ENCODE assay signal across 8 cellular contexts in the genomic region with DNA sequence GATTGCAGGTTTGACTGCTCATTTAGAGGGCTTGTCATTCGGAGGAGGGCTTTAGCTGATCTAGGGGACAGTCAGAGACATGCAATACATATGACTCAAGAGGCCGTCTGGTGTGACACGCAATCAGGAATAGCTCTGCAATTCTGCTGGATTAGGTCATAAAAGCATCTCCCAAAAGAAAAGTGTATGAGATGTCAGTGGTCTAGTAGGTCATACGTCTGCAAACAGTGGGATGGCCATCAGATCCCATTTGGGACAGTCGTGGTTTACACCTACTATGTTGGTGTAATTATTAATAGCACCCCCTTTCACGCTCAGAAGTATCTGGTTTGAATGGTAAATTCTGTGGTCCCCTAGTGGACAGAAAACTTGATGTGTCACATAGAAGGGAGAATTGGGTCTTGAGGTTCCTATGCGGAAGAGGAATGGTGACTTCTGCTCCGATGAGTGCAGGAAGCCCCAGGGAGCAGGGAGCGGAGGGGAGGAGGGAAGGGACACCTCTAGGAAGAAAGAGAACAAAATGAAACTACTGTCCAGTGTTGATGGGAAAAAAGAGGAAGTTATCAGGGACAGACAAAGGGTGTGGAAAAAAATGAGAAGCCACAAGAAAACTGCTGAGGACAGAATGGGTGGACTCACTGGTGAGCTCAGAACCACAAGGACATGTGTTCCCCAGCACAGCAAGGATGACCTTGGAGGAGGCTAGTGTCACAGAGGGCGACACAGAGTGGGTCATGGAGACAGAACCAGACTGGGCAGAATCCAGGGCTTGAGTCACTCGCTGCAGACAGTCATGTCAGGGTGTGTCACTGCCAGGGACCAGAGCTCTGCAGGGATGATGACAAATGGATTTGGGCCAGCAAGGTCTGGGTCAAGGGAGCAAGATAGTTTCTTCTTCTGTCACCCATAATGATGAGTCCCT. TPM values are rescaled to one million over a fixed set of nuclear protein-coding genes. Genes with fewer than 3 reads are reported as not detected.
DNase-seq lines count a peak whose midpoint lies in the region; ATAC-seq and TF ChIP-seq lines count a peak whose summit lies in the region.

No MANE protein-coding gene starts in this region.

- no peaks in the 10 kb centered on the region for H3K9me3 ChIP-seq in lower lobe of right lung

- no peak overlapping the region for H3K4me3 Mint-ChIP-seq in activated T-helper 17 cell treated with anti-CD3 and anti-CD28 coated beads, Interleukin-2, amount 50 U/mL, for 72 hours
- H3K4me3 Mint-ChIP-seq in mesothelial cell of epicardium: no peak overlapping the region

- TF ChIP-seq CTCF in AG10803 (conservative IDR thresholded peaks at IDR 0.05; ENCODE audit: low read length) (no peak), lower lobe of right lung (IDR thresholded peaks at IDR 0.05) (no peak), coronary artery (IDR thresholded peaks at IDR 0.05) (no peak), mesothelial cell of epicardium (IDR thresholded peaks at IDR 0.05; ENCODE audit: unreplicated experiment) (no peak)

- intact Hi-C loops in lower lobe of right lung (cut with DNase I): no loop called here

- TF ChIP-seq POLR2A in GM18526 (IDR thresholded peaks at IDR 0.05; ENCODE audit: extremely low read depth, insufficient read length): peak; percentile 22

- ATAC-seq in HG03354 (IDR thresholded peaks at IDR 0.05; ENCODE audit: poor library complexity, severe bottlenecking, unreplicated experiment) (peak; percentile 61), lower lobe of right lung (peak; percentile 83 to 93)
- ATAC-seq in activated T-helper 17 cell treated with anti-CD3 and anti-CD28 coated beads, Interleukin-2, amount 50 U/mL, for 72 hours (replicated peaks): peak; percentile 83

- H3K27ac ChIP-seq in lower lobe of right lung: peak overlapping the region; percentile 48
- peak overlapping the region in 1 of 2 donors; percentile 63 for H3K27ac ChIP-seq in coronary artery

- peaks cover 4% of the 10 kb centered on the region for H3K9me3 Mint-ChIP-seq in activated T-helper 17 cell treated with anti-CD3 and anti-CD28 coated beads, Interleukin-2, amount 50 U/mL, for 72 hours
- no peaks in the 10 kb centered on the region for H3K9me3 Mint-ChIP-seq in mesothelial cell of epicardium

- peaks cover 41% of the 10 kb centered on the region for H3K4me1 Mint-ChIP-seq in activated T-helper 17 cell treated with anti-CD3 and anti-CD28 coated beads, Interleukin-2, amount 50 U/mL, for 72 hours
- H3K4me1 Mint-ChIP-seq in mesothelial cell of epicardium: no peaks in the 10 kb centered on the region

- no peaks in the 10 kb centered on the region for H3K27me3 ChIP-seq in lower lobe of right lung (ENCODE audit: low read depth)

- H3K4me3 ChIP-seq in AG10803 (ENCODE audit: low read length): no peak overlapping the region
- H3K4me3 ChIP-seq in lower lobe of right lung: no peak overlapping the region
- H3K4me3 ChIP-seq in coronary artery: no peak overlapping the region

- H3K27ac Mint-ChIP-seq in activated T-helper 17 cell treated with anti-CD3 and anti-CD28 coated beads, Interleukin-2, amount 50 U/mL, for 72 hours: no peak overlapping the region
- H3K27ac Mint-ChIP-seq in mesothelial cell of epicardium: no peak overlapping the region

- H3K36me3 ChIP-seq in lower lobe of right lung: no peaks in the 10 kb centered on the region

- H3K36me3 Mint-ChIP-seq in activated T-helper 17 cell treated with anti-CD3 and anti-CD28 coated beads, Interleukin-2, amount 50 U/mL, for 72 hours (ENCODE audit: low read depth): no peaks in the 10 kb centered on the region
- no peaks in the 10 kb centered on the region for H3K36me3 Mint-ChIP-seq in mesothelial cell of epicardium

- H3K27me3 Mint-ChIP-seq in activated T-helper 17 cell treated with anti-CD3 and anti-CD28 coated beads, Interleukin-2, amount 50 U/mL, for 72 hours: no peaks in the 10 kb centered on the region
- peaks cover 4% of the 10 kb centered on the region for H3K27me3 Mint-ChIP-seq in mesothelial cell of epicardium (ENCODE audit: low read depth)

- H3K4me1 ChIP-seq in lower lobe of right lung: peaks cover 36% of the 10 kb centered on the region

- DNase-seq in AG10803 (ENCODE audit: low read depth) (peak; percentile 56), lower lobe of right lung (peak; percentile 80), coronary artery (ENCODE audit: low spot score) (no peak), NCI-H1694 (lab: John Stamatoyannopoulos, UW) (no peak), mesothelial cell of epicardium (ENCODE audit: low spot score in 2 of 2, unreplicated experiment in 2 of 2) (no peak)

RNA-seq across cellular contexts. Expression of gene MAP3K8, which starts 59.9 kb away (rescaled TPM):
- 10 to 100 TPM; 33.7 to 58.6 TPM for total RNA-seq in activated T-helper 17 cell treated with anti-CD3 and anti-CD28 coated beads, Interleukin-2, amount 50 U/mL, for 72 hours
- total RNA-seq in lower lobe of right lung (34.0 TPM), mesothelial cell of epicardium (25.0 to 29.0 TPM (median 25.3 TPM) in 3 replicates)

Comparison
In these comparisons a context has a peak if more than half of its experiments do, and no peak if none do; other contexts are left out.
1. DNase-seq: peak in AG10803 (single experiment) and lower lobe of right lung (single experiment); none in coronary artery (single experiment), NCI-H1694 (single experiment) and mesothelial cell of epicardium (0 of 2).
2. Peak in every context shown above with its lines, with median percentiles within 50 percentile points of each other: ATAC-seq.